Comparison of ENCODE assay signal across 9 cellular contexts in genomic region chr11:69841859-69842698, GRCh38. TPM values are rescaled to one million over a fixed set of nuclear protein-coding genes. Genes with fewer than 3 reads are reported as not detected.
DNase-seq lines count a peak whose midpoint lies in the region; ATAC-seq and TF ChIP-seq lines count a peak whose summit lies in the region.
"Had no signal": no experiment of that assay in that cellular context is flagged by ENCODE, and none has a peak within 500 bp of the region (broad histone marks: within the 10 kb centered on the region; RNA-seq: fewer than 3 reads in every experiment).

No MANE protein-coding gene starts in this region.

- no peaks in the 10 kb centered on the region for H3K9me3 Mint-ChIP-seq in progenitor cell of endocrine pancreas (ENCODE audit: low read depth)

- no peak overlapping the region for H3K4me3 ChIP-seq in choroid plexus epithelial cell (ENCODE audit: low read depth, low read length)

- peaks cover 16% of the 10 kb centered on the region for H3K27me3 Mint-ChIP-seq in progenitor cell of endocrine pancreas

- ATAC-seq in GM21723 (IDR thresholded peaks at IDR 0.05; ENCODE audit: unreplicated experiment), result no peak

- no peaks in the 10 kb centered on the region for H3K4me1 Mint-ChIP-seq in progenitor cell of endocrine pancreas (ENCODE audit: low read depth)

- in situ Hi-C loops in ACHN (cut with HindIII; ENCODE audit: low pct_ligation_motif_present, low pct_unique_long_range_greater_than_20kb, low sequenced_read_pairs), result no loop called here

- no peaks in the 10 kb centered on the region for H3K36me3 Mint-ChIP-seq in progenitor cell of endocrine pancreas (ENCODE audit: insufficient read depth)

- peak; percentile 40 for DNase-seq in activated CD4-positive, alpha-beta T cell treated with anti-CD3 and anti-CD28 coated beads for 48 hours
- no peak for DNase-seq in activated CD4-positive, alpha-beta T cell treated with anti-CD3 and anti-CD28 coated beads, Interleukin-2, amount 50 U/mL, for 1 hour
- DNase-seq in M059J (ENCODE audit: low read depth) (peak; percentile 23), choroid plexus epithelial cell (ENCODE audit: low read depth) (peak; percentile 30), progenitor cell of endocrine pancreas (ENCODE audit: low spot score, unreplicated experiment) (no peak), hepatic stellate cell (ENCODE audit: low spot score) (no peak), ACHN (no peak)

- peak; percentile 63 for TF ChIP-seq CTCF in choroid plexus epithelial cell (conservative IDR thresholded peaks at IDR 0.05; ENCODE audit: low read depth, low read length)
- peak; percentile 41 for TF ChIP-seq CTCF in progenitor cell of endocrine pancreas (IDR thresholded peaks at IDR 0.05; ENCODE audit: unreplicated experiment)

- H3K4me3 Mint-ChIP-seq in progenitor cell of endocrine pancreas (ENCODE audit: low read depth), result no peak overlapping the region

- no peak overlapping the region for H3K27ac Mint-ChIP-seq in progenitor cell of endocrine pancreas

RNA-seq across cellular contexts. Expression of gene FGF3, which starts 22.9 kb away (rescaled TPM):
- total RNA-seq in M059J (2014; rRNA removed; shearing (Covaris generic)), result not detected in 2 replicates
- not detected in 2 replicates for total RNA-seq in progenitor cell of endocrine pancreas
- total RNA-seq: pulmonary artery endothelial cell had no signal

Comparison
In these comparisons a context has a peak if more than half of its experiments do, and no peak if none do; other contexts are left out.
1. DNase-seq: peak in activated CD4-positive, alpha-beta T cell treated with anti-CD3 and anti-CD28 coated beads for 48 hours (single experiment), M059J (single experiment) and choroid plexus epithelial cell (single experiment); none in activated CD4-positive, alpha-beta T cell treated with anti-CD3 and anti-CD28 coated beads, Interleukin-2, amount 50 U/mL, for 1 hour (single experiment), progenitor cell of endocrine pancreas (single experiment), hepatic stellate cell (single experiment) and ACHN (single experiment).